24 cellular contexts compared by ENCODE assay signal in genomic region chr2:183105402-183106134, GRCh38. TPM values are rescaled to one million over a fixed set of nuclear protein-coding genes. Genes with fewer than 3 reads are reported as not detected.
A peak's percentile ranks its signal among the peaks of the same experiment; 100 is the strongest.
DNase-seq lines count a peak whose midpoint lies in the region; ATAC-seq, FAIRE-seq and TF ChIP-seq lines count a peak whose summit lies in the region.
"Had no signal": no experiment of that assay in that cellular context is flagged by ENCODE, and none has a peak within 500 bp of the region (broad histone marks: within the 10 kb centered on the region; RNA-seq: fewer than 3 reads in every experiment).

No MANE protein-coding gene starts in this region.

- H3K27me3 ChIP-seq in astrocyte (ENCODE audit: insufficient read depth, low read length), result no peaks in the 10 kb centered on the region
- H3K27me3 ChIP-seq: left lung, Peyer's patch, tibial artery had no signal

- H3K79me2 ChIP-seq in astrocyte (ENCODE audit: insufficient read depth, low read length), result no peaks in the 10 kb centered on the region

- ATAC-seq in activated CD8-positive, alpha-beta T cell treated with anti-CD3 and anti-CD28 coated beads, Interleukin-2, amount 10 ng/mL, durations not matched to agents 7 days and 5 days, result no peak
- ATAC-seq in GM21423 (IDR thresholded peaks at IDR 0.05; ENCODE audit: unreplicated experiment), result no peak
- ATAC-seq: activated naive CD8-positive, alpha-beta T cell treated with anti-CD3 and anti-CD28 coated beads, Interleukin-2, amount 50 U/mL, for 24 hours; HCT116; left lung; WTC11 had no signal

- no peak overlapping the region for H3K4me3 Mint-ChIP-seq in astrocyte (ENCODE audit: unreplicated experiment)
- H3K4me3 Mint-ChIP-seq in activated CD8-positive, alpha-beta T cell treated with anti-CD3 and anti-CD28 coated beads, Interleukin-2, amount 10 ng/mL, durations not matched to agents 7 days and 5 days, result no peak overlapping the region
- H3K4me3 Mint-ChIP-seq: activated naive CD8-positive, alpha-beta T cell treated with anti-CD3 and anti-CD28 coated beads, Interleukin-2, amount 50 U/mL, for 24 hours; dendritic cell treated with granulocyte-macrophage colony-stimulating factor and Interleukin-4, amounts not matched to agents 40 ng/mL and 50 ng/mL, for 4 days; WTC11 had no signal

- H3K4me2 ChIP-seq in astrocyte (ENCODE audit: low read length), result no peak overlapping the region

- H4K20me1 ChIP-seq in astrocyte (ENCODE audit: insufficient read depth, low read length), result no peaks in the 10 kb centered on the region

- CTCF ChIA-PET in activated CD8-positive, alpha-beta T cell treated with anti-CD3 and anti-CD28 coated beads, Interleukin-2, amount 10 ng/mL, durations not matched to agents 7 days and 5 days (lab: Charles Lee), result no interaction called here

- H3K36me3 Mint-ChIP-seq in astrocyte (ENCODE audit: low read depth, unreplicated experiment), result no peaks in the 10 kb centered on the region
- no peaks in the 10 kb centered on the region for H3K36me3 Mint-ChIP-seq in activated CD8-positive, alpha-beta T cell treated with anti-CD3 and anti-CD28 coated beads, Interleukin-2, amount 10 ng/mL, durations not matched to agents 7 days and 5 days (ENCODE audit: low read depth)
- H3K36me3 Mint-ChIP-seq: WTC11 had no signal

- no peaks in the 10 kb centered on the region for H3K9me3 ChIP-seq in astrocyte (ENCODE audit: insufficient read depth, low read depth, low read length)
- H3K9me3 ChIP-seq: left lung, Peyer's patch, tibial artery had no signal

- no peaks in the 10 kb centered on the region for H3K27me3 Mint-ChIP-seq in astrocyte (ENCODE audit: low read depth, unreplicated experiment)
- peaks cover 9% of the 10 kb centered on the region for H3K27me3 Mint-ChIP-seq in activated CD8-positive, alpha-beta T cell treated with anti-CD3 and anti-CD28 coated beads, Interleukin-2, amount 10 ng/mL, durations not matched to agents 7 days and 5 days (ENCODE audit: low read depth)
- H3K27me3 Mint-ChIP-seq: dendritic cell treated with granulocyte-macrophage colony-stimulating factor and Interleukin-4, amounts not matched to agents 40 ng/mL and 50 ng/mL, for 4 days; progenitor cell of endocrine pancreas had no signal

- H3K4me1 Mint-ChIP-seq in astrocyte (ENCODE audit: low read depth, unreplicated experiment), result no peaks in the 10 kb centered on the region
- H3K4me1 Mint-ChIP-seq in activated CD8-positive, alpha-beta T cell treated with anti-CD3 and anti-CD28 coated beads, Interleukin-2, amount 10 ng/mL, durations not matched to agents 7 days and 5 days (ENCODE audit: low read depth), result no peaks in the 10 kb centered on the region
- H3K4me1 Mint-ChIP-seq: activated naive CD8-positive, alpha-beta T cell treated with anti-CD3 and anti-CD28 coated beads, Interleukin-2, amount 50 U/mL, for 24 hours; WTC11 had no signal

- peak overlapping the region; percentile 41 for H3K27ac Mint-ChIP-seq in astrocyte (ENCODE audit: unreplicated experiment)
- H3K27ac Mint-ChIP-seq in activated CD8-positive, alpha-beta T cell treated with anti-CD3 and anti-CD28 coated beads, Interleukin-2, amount 10 ng/mL, durations not matched to agents 7 days and 5 days, result no peak overlapping the region
- H3K27ac Mint-ChIP-seq: activated naive CD8-positive, alpha-beta T cell treated with anti-CD3 and anti-CD28 coated beads, Interleukin-2, amount 50 U/mL, for 24 hours; dendritic cell treated with granulocyte-macrophage colony-stimulating factor and Interleukin-4, amounts not matched to agents 40 ng/mL and 50 ng/mL, for 4 days; progenitor cell of endocrine pancreas; WTC11 had no signal

- no peak overlapping the region for H3K4me3 ChIP-seq in AG10803 (ENCODE audit: low read length)
- H3K4me3 ChIP-seq in astrocyte (ENCODE audit: insufficient read depth, low read depth, low read length), result no peak overlapping the region
- H3K4me3 ChIP-seq: left lung, Peyer's patch, tibial artery had no signal

- intact Hi-C loops in cardiac septum (cut with DNase I), result no loop called here

- POLR2A ChIA-PET in activated CD8-positive, alpha-beta T cell treated with anti-CD3 and anti-CD28 coated beads, Interleukin-2, amount 10 ng/mL, durations not matched to agents 7 days and 5 days (lab: Charles Lee), result no interaction called here

- H3K9ac ChIP-seq in astrocyte (ENCODE audit: low read length), result no peak overlapping the region

- no peaks in the 10 kb centered on the region for H3K9me3 Mint-ChIP-seq in astrocyte (ENCODE audit: unreplicated experiment)
- no peaks in the 10 kb centered on the region for H3K9me3 Mint-ChIP-seq in activated CD8-positive, alpha-beta T cell treated with anti-CD3 and anti-CD28 coated beads, Interleukin-2, amount 10 ng/mL, durations not matched to agents 7 days and 5 days (ENCODE audit: insufficient read depth)
- H3K9me3 Mint-ChIP-seq: activated naive CD8-positive, alpha-beta T cell treated with anti-CD3 and anti-CD28 coated beads, Interleukin-2, amount 50 U/mL, for 24 hours; dendritic cell treated with granulocyte-macrophage colony-stimulating factor and Interleukin-4, amounts not matched to agents 40 ng/mL and 50 ng/mL, for 4 days; WTC11 had no signal

- no peaks in the 10 kb centered on the region for H3K4me1 ChIP-seq in astrocyte (ENCODE audit: insufficient read depth, low read length)
- H3K4me1 ChIP-seq: left lung, Peyer's patch, tibial artery had no signal

- H2AFZ ChIP-seq in astrocyte (ENCODE audit: low read depth, low read length), result no peak overlapping the region

- DNase-seq in AG10803 (ENCODE audit: low read depth), result peak; percentile 10
- DNase-seq in HK-2 (ENCODE audit: unreplicated experiment), result peak; percentile 11
- no peak for DNase-seq in astrocyte (ENCODE audit: low read depth)
- peak; percentile 9 for DNase-seq in glomerular visceral epithelial cell (ENCODE audit: extremely low spot score)
- no peak for DNase-seq in activated CD8-positive, alpha-beta T cell treated with anti-CD3 and anti-CD28 coated beads, Interleukin-2, amount 10 ng/mL, durations not matched to agents 7 days and 5 days
- DNase-seq in NCI-H226, result no peak
- no peak for DNase-seq in cardiac septum (ENCODE audit: low spot score)
- DNase-seq: activated CD4-positive, alpha-beta T cell treated with anti-CD3 and anti-CD28 coated beads, Interleukin-2, amount 50 U/mL, for 4 hours; activated effector memory CD4-positive, alpha-beta T cell treated with Interleukin-2 at 50 U/mL for 16 hours; activated naive CD8-positive, alpha-beta T cell treated with anti-CD3 and anti-CD28 coated beads, Interleukin-2, amount 50 U/mL, for 24 hours; DMS153; left lung; NCI-H1930; NCI-H446; Peyer's patch; stimulated activated CD4-positive, alpha-beta T cell treated with anti-CD3 and anti-CD28 coated beads, Interleukin-1b, Interleukin-23, amount 100 ng/mL, for 48 hours; stimulated activated naive CD4-positive, alpha-beta T cell treated with Interleukin-2 at 50 U/mL for 16 hours; T-helper 2 cell; tibial artery had no signal

- TF ChIP-seq CTCF in AG10803 (conservative IDR thresholded peaks at IDR 0.05; ENCODE audit: low read length) (no peak), astrocyte (IDR thresholded peaks at IDR 0.05; ENCODE audit: insufficient read depth, low read depth, low read length) (no peak)

- no peak for FAIRE-seq in astrocyte (lab: Jason Lieb, UNC)

- no peaks in the 10 kb centered on the region for H3K36me3 ChIP-seq in astrocyte (ENCODE audit: insufficient read depth, low read length)
- H3K36me3 ChIP-seq: left lung, Peyer's patch, tibial artery had no signal

- H3K27ac ChIP-seq in astrocyte (ENCODE audit: low read depth, low read length), result no peak overlapping the region
- H3K27ac ChIP-seq: left lung, Peyer's patch, tibial artery had no signal

RNA-seq across cellular contexts. Expression of gene NUP35, which starts 18.7 kb away (rescaled TPM):
- total RNA-seq in astrocyte (11.3 and 12.0 TPM in 2 replicates), cardiac septum (7.0 TPM)
- 10 to 100 TPM; 18.8 to 21.3 TPM for total RNA-seq in activated CD8-positive, alpha-beta T cell treated with anti-CD3 and anti-CD28 coated beads, Interleukin-2, amount 10 ng/mL, durations not matched to agents 7 days and 5 days

RNA-seq across cellular contexts. Expression of gene DUSP19, which starts 27.0 kb away (rescaled TPM):
- total RNA-seq in astrocyte (3.1 and 3.7 TPM in 2 replicates), cardiac septum (8.6 TPM)
- under 1 TPM; 0.39 to 0.68 TPM for total RNA-seq in activated CD8-positive, alpha-beta T cell treated with anti-CD3 and anti-CD28 coated beads, Interleukin-2, amount 10 ng/mL, durations not matched to agents 7 days and 5 days

Comparison
In these comparisons a context has a peak if more than half of its experiments do, and no peak if none do; other contexts are left out.
1. DNase-seq: peak in AG10803 (single experiment), HK-2 (single experiment) and glomerular visceral epithelial cell (single experiment); none in astrocyte (single experiment), activated CD8-positive, alpha-beta T cell treated with anti-CD3 and anti-CD28 coated beads, Interleukin-2, amount 10 ng/mL, durations not matched to agents 7 days and 5 days (single experiment), NCI-H226 (single experiment) and cardiac septum (single experiment).